In genomic region chr12:538731-539539, GRCh38 we compare ENCODE assay signal across 8 cellular contexts.
DNase-seq lines count a peak whose midpoint lies in the region; ATAC-seq and TF ChIP-seq lines count a peak whose summit lies in the region.

No MANE protein-coding gene starts in this region.

- H3K4me3 Mint-ChIP-seq in MCF 10A (ENCODE audit: unreplicated experiment): no peak overlapping the region

- DNase-seq in NCI-H2107 treated with DMSO at 0.1 percent for 48 hours (lab: John Stamatoyannopoulos, UW; ENCODE audit: unreplicated experiment) (peak; percentile 26), NCI-H2107 (lab: John Stamatoyannopoulos, UW) (no peak), OCI-M1 (lab: John Stamatoyannopoulos, UW) (peak; percentile 71), MCF 10A (ENCODE audit: unreplicated experiment) (peak; percentile 69), mesenchymal stem cell (peak; percentile 76), superior temporal gyrus (ENCODE audit: extremely low spot score) (no peak)

- no peaks in the 10 kb centered on the region for H3K36me3 Mint-ChIP-seq in MCF 10A (ENCODE audit: insufficient read depth, unreplicated experiment)

- no peak overlapping the region for H3K14ac ChIP-seq in mesenchymal stem cell (ENCODE audit: low read length in 2 of 2)

- no peak overlapping the region for H3K18ac ChIP-seq in mesenchymal stem cell (ENCODE audit: low read depth in 1 of 2, low read length in 2 of 2)

- intact Hi-C loops in MCF 10A (cut with micrococcal nuclease): no loop called here

- H2AFZ ChIP-seq in mesenchymal stem cell (ENCODE audit: low read depth, low read length): no peak overlapping the region

- H4K8ac ChIP-seq in mesenchymal stem cell (ENCODE audit: low read length): no peak overlapping the region

- H2BK5ac ChIP-seq in mesenchymal stem cell (ENCODE audit: low read depth, low read length, poor library complexity, severe bottlenecking): no peak overlapping the region

- no peaks in the 10 kb centered on the region for H3K9me3 Mint-ChIP-seq in MCF 10A (ENCODE audit: unreplicated experiment)

- H3K4me1 ChIP-seq in mesenchymal stem cell (ENCODE audit: control insufficient read depth, insufficient read depth, low read depth, low read length): peaks cover 5% of the 10 kb centered on the region

- H3K79me1 ChIP-seq in mesenchymal stem cell (replicated peaks; ENCODE audit: low read length, poor library complexity, severe bottlenecking): no peaks in the 10 kb centered on the region

- peak overlapping the region in 1 of 2 experiments; percentile 76 for H3K4ac ChIP-seq in mesenchymal stem cell (ENCODE audit: low read depth in 1 of 2, low read length in 2 of 2)

- no peak overlapping the region for H2AK5ac ChIP-seq in mesenchymal stem cell (ENCODE audit: low read length, severe bottlenecking)

- H3K23ac ChIP-seq in mesenchymal stem cell (ENCODE audit: low read length in 2 of 2): no peak overlapping the region

- CTCF ChIA-PET in MCF 10A (lab: Yijun Ruan, JAX): interaction anchor here (0.6 to 10.2 kb wide), 9 partner anchors 9 to 97 kb away, joined by 3 to 81 read pairs (median 4); no protein-coding TSS in a partner anchor

- H2BK120ac ChIP-seq in mesenchymal stem cell (ENCODE audit: low read depth, low read length): no peak overlapping the region

- H4K91ac ChIP-seq in mesenchymal stem cell (ENCODE audit: low read length): no peak overlapping the region

- no peak overlapping the region for H3K27ac ChIP-seq in mesenchymal stem cell (ENCODE audit: low read length, poor library complexity, severe bottlenecking)

- H3K9ac ChIP-seq in mesenchymal stem cell (ENCODE audit: low read length): peak overlapping the region; percentile 1

- H2BK12ac ChIP-seq in mesenchymal stem cell (ENCODE audit: low read length in 2 of 2): no peak overlapping the region

- no peak overlapping the region for H3K4me2 ChIP-seq in mesenchymal stem cell (ENCODE audit: low read length, poor library complexity, severe bottlenecking)

- ATAC-seq in HG02885 (IDR thresholded peaks at IDR 0.05; ENCODE audit: poor library complexity, unreplicated experiment) (no peak), GM18867 (IDR thresholded peaks at IDR 0.05; ENCODE audit: unreplicated experiment) (no peak)

- 75% methylated on average over 10 of the region's 10 CpGs for WGBS in mesenchymal stem cell

- no peak overlapping the region for H3K4me3 ChIP-seq in mesenchymal stem cell (ENCODE audit: insufficient read depth in 1 of 2, low read depth in 1 of 2, low read length in 2 of 2)

- H3K4me1 Mint-ChIP-seq in MCF 10A (ENCODE audit: insufficient read depth, unreplicated experiment): peaks cover 8% of the 10 kb centered on the region

- H3K27ac Mint-ChIP-seq in MCF 10A (ENCODE audit: low read depth, unreplicated experiment): no peak overlapping the region

- H3K36me3 ChIP-seq in mesenchymal stem cell (ENCODE audit: control insufficient read depth in 1 of 2, insufficient read depth in 2 of 2, low read depth in 1 of 2, low read length in 2 of 2): no peaks in the 10 kb centered on the region

- POLR2A ChIA-PET in MCF 10A (lab: Yijun Ruan, JAX): interaction anchor here (0.6 to 1.7 kb wide), 6 partner anchors 9 to 434 kb away, joined by 3 to 4 read pairs (median 3); partner anchors contain the start of gene KDM5A

- H3K27me3 ChIP-seq in mesenchymal stem cell (ENCODE audit: control insufficient read depth in 1 of 2, insufficient read depth in 1 of 2, low read length in 2 of 2): peaks cover 6 to 13% of the 10 kb centered on the region in 2 experiments

- TF ChIP-seq CTCF in MCF 10A (IDR thresholded peaks at IDR 0.05; ENCODE audit: unreplicated experiment): no peak

- BruUV-seq in MCF 10A (replicated peaks; lab: Mats Ljungman, UMichigan): no TSS peak

- no peaks in the 10 kb centered on the region for H3K9me3 ChIP-seq in mesenchymal stem cell (ENCODE audit: control insufficient read depth, low read length)

- H3K27me3 Mint-ChIP-seq in MCF 10A (ENCODE audit: insufficient read depth, unreplicated experiment): peaks cover 2% of the 10 kb centered on the region

- no peak overlapping the region for H2BK15ac ChIP-seq in mesenchymal stem cell (ENCODE audit: low read depth, poor library complexity, severe bottlenecking)

Comparison
In these comparisons a context has a peak if more than half of its experiments do, and no peak if none do; other contexts are left out.
1. DNase-seq: peak in NCI-H2107 treated with DMSO at 0.1 percent for 48 hours (single experiment), OCI-M1 (single experiment), MCF 10A (single experiment) and mesenchymal stem cell (single experiment); none in NCI-H2107 (single experiment) and superior temporal gyrus (single experiment).